8 cellular contexts compared by ENCODE assay signal in the genomic region with DNA sequence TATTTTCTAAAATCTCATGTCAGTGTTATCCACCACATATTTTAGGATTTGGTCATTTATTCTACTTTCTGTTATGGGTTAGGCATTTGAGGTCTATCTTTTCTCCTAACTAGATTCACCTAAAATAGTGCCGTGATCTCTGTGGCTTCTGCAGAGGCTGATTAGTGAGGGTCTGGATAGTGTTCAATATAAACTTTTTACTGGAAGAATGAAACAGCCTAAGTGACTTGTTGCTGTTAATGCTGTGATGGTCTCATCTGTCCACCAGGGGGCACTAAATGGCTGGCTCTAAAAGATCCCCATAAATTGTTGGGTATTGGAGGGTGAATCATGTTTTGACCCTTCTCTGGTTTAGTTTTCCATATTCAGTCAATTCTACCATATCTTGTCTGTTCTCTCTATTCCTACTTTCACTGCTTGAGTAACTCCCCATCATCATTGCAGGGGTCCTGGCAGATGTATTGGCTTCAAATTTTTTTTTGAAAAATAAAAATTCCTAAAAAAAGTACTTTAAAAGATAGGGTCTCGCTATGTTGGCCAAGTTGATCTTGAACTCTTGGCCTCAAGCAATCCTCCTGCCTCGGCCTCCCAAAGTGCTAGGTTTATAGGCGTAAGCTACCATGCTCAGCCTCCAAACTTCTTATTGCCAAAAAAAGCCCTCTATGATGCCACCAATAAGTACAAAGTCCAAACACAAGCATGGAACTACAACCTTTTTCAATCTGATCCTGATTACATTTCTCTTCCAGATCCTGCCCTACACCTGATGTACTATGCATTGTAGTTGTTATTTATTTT. TPM values are rescaled to one million over a fixed set of nuclear protein-coding genes. Genes with fewer than 3 reads are reported as not detected.
DNase-seq lines count a peak whose midpoint lies in the region; ATAC-seq and TF ChIP-seq lines count a peak whose summit lies in the region.

No MANE protein-coding gene starts in this region.

- no peaks in the 10 kb centered on the region for H3K27me3 Mint-ChIP-seq in activated T-cell treated with anti-CD3 and anti-CD28 coated beads, Interleukin-2, amount 50 U/mL, for 72 hours (ENCODE audit: low read depth)
- no peaks in the 10 kb centered on the region for H3K27me3 Mint-ChIP-seq in type B pancreatic cell

- H3K27ac Mint-ChIP-seq in activated T-cell treated with anti-CD3 and anti-CD28 coated beads, Interleukin-2, amount 50 U/mL, for 72 hours, result no peak overlapping the region
- no peak overlapping the region for H3K27ac Mint-ChIP-seq in type B pancreatic cell

- H3K27ac ChIP-seq in Panc1 (ENCODE audit: low read length), result no peak overlapping the region

- DNase-seq in ELF-1 (ENCODE audit: low read depth, low spot score), result peak; percentile 43
- DNase-seq in KG1 (lab: John Stamatoyannopoulos, UW), result peak; percentile 46
- peak; percentile 39 for DNase-seq in Panc1 (ENCODE audit: low read depth, low spot score)
- DNase-seq in activated T-cell treated with anti-CD3 and anti-CD28 coated beads, Interleukin-2, amount 50 U/mL, for 72 hours, result peak; percentile 66 to 70
- DNase-seq in fibroblast of the aortic adventitia (ENCODE audit: low read depth), result peak; percentile 87
- peak in 47 of 56 donors; percentile 9 to 91 (median 50) for DNase-seq in nucleus accumbens (lab: John Stamatoyannopoulos, UW)
- DNase-seq in type B pancreatic cell (ENCODE audit: extremely low spot score, unreplicated experiment), result peak; percentile 69

- H3K4me1 ChIP-seq in Panc1 (ENCODE audit: control insufficient read depth, insufficient read depth, low read length), result peaks cover 3% of the 10 kb centered on the region

- TF ChIP-seq CTCF in Panc1 (IDR thresholded peaks at IDR 0.05) (peak; percentile 80), fibroblast of the aortic adventitia (IDR thresholded peaks at IDR 0.05; ENCODE audit: insufficient read depth, low read length) (peak; percentile 87), type B pancreatic cell (conservative IDR thresholded peaks at IDR 0.05) (peak; percentile 95)

- intact Hi-C loops in Panc1 (cut with micrococcal nuclease; ENCODE audit: unreplicated experiment), result loop anchor here (5.0 to 10.0 kb wide), 3 partner anchors 54 to 227 kb away; partner anchors contain the start of genes THTPA and ZFHX2

- CTCF ChIA-PET in Panc1 (lab: Charles Lee), result interaction anchor here (1.2 kb wide), 1 partner anchor 32 kb away, joined by 4 read pairs; no protein-coding TSS in a partner anchor

- H3K4me3 ChIP-seq in Panc1 (ENCODE audit: low read depth in 2 of 2, low read length in 2 of 2), result no peak overlapping the region
- no peak overlapping the region for H3K4me3 ChIP-seq in fibroblast of the aortic adventitia (ENCODE audit: low read depth, low read length)

- no peaks in the 10 kb centered on the region for H3K27me3 ChIP-seq in Panc1 (ENCODE audit: control insufficient read depth, insufficient read depth, low read length)

- peaks cover 4% of the 10 kb centered on the region in 2 donors for H3K36me3 Mint-ChIP-seq in activated T-cell treated with anti-CD3 and anti-CD28 coated beads, Interleukin-2, amount 50 U/mL, for 72 hours (ENCODE audit: insufficient read depth in 2 of 2)
- H3K36me3 Mint-ChIP-seq in type B pancreatic cell, result peaks cover 8% of the 10 kb centered on the region

- peaks cover 13% of the 10 kb centered on the region for H3K4me1 Mint-ChIP-seq in activated T-cell treated with anti-CD3 and anti-CD28 coated beads, Interleukin-2, amount 50 U/mL, for 72 hours (ENCODE audit: low read depth)
- peaks cover 9% of the 10 kb centered on the region for H3K4me1 Mint-ChIP-seq in type B pancreatic cell (ENCODE audit: unreplicated experiment)

- no peak overlapping the region for H3K4me3 Mint-ChIP-seq in activated T-cell treated with anti-CD3 and anti-CD28 coated beads, Interleukin-2, amount 50 U/mL, for 72 hours
- H3K4me3 Mint-ChIP-seq in type B pancreatic cell, result no peak overlapping the region

- ATAC-seq in Panc1 (peak; percentile 86), HG03097 (IDR thresholded peaks at IDR 0.05; ENCODE audit: low FRiP score, unreplicated experiment) (no peak)
- ATAC-seq in activated T-cell treated with anti-CD3 and anti-CD28 coated beads, Interleukin-2, amount 50 U/mL, for 72 hours (replicated peaks in 1 of 2), result peak; percentile 75 to 82

- H3K9me3 ChIP-seq in Panc1 (ENCODE audit: control insufficient read depth, insufficient read depth, low read depth, low read length), result no peaks in the 10 kb centered on the region

- in situ Hi-C loops in Panc1 (cut with HindIII; ENCODE audit: low pct_unique_long_range_greater_than_20kb, low sequenced_read_pairs), result no loop called here

- H3K9me3 Mint-ChIP-seq in activated T-cell treated with anti-CD3 and anti-CD28 coated beads, Interleukin-2, amount 50 U/mL, for 72 hours, result no peaks in the 10 kb centered on the region
- no peaks in the 10 kb centered on the region for H3K9me3 Mint-ChIP-seq in type B pancreatic cell

- POLR2A ChIA-PET in Panc1 (lab: Charles Lee), result no interaction called here

- BruUV-seq in Panc1 (replicated peaks; lab: Mats Ljungman, UMichigan), result no TSS peak

- H3K36me3 ChIP-seq in Panc1 (ENCODE audit: control insufficient read depth, insufficient read depth, low read length), result peaks cover 11% of the 10 kb centered on the region

RNA-seq across cellular contexts. Expression of gene PABPN1, which starts 6.9 kb away (rescaled TPM):
- total RNA-seq in Panc1 (2021; ENCODE audit: unreplicated experiment) (159 TPM), fibroblast of the aortic adventitia (ENCODE audit: low replicate concordance) (44.8 and 53.4 TPM in 2 replicates), type B pancreatic cell (ENCODE audit: low replicate concordance) (202 and 337 TPM in 2 replicates)
- 138 TPM for polyA plus RNA-seq in Panc1 (2012; ENCODE audit: insufficient read length)
- 100 to 1,000 TPM; 188 to 189 TPM for total RNA-seq in activated T-cell treated with anti-CD3 and anti-CD28 coated beads, Interleukin-2, amount 50 U/mL, for 72 hours

RNA-seq across cellular contexts. Expression of gene BCL2L2, which starts 21.5 kb away (rescaled TPM):
- total RNA-seq in Panc1 (2021; ENCODE audit: unreplicated experiment), result 18.9 TPM
- 27.7 TPM for polyA plus RNA-seq in Panc1 (2012; ENCODE audit: insufficient read length)
- total RNA-seq in activated T-cell treated with anti-CD3 and anti-CD28 coated beads, Interleukin-2, amount 50 U/mL, for 72 hours, result 1 to 10 TPM; 2.7 to 3.2 TPM
- total RNA-seq in fibroblast of the aortic adventitia (ENCODE audit: low replicate concordance), result 18.5 and 19.9 TPM in 2 replicates
- total RNA-seq in type B pancreatic cell (ENCODE audit: low replicate concordance), result 21.0 and 22.5 TPM in 2 replicates

RNA-seq across cellular contexts. Expression of gene SLC22A17, which starts 24.5 kb away (rescaled TPM):
- 3.2 TPM for total RNA-seq in Panc1 (2021; ENCODE audit: unreplicated experiment)
- 3.3 TPM for polyA plus RNA-seq in Panc1 (2012; ENCODE audit: insufficient read length)
- 1 to 10 TPM; 6.3 to 8.6 TPM for total RNA-seq in activated T-cell treated with anti-CD3 and anti-CD28 coated beads, Interleukin-2, amount 50 U/mL, for 72 hours
- total RNA-seq in fibroblast of the aortic adventitia (ENCODE audit: low replicate concordance), result 9.6 and 13.4 TPM in 2 replicates
- 16.8 and 52.5 TPM in 2 replicates for total RNA-seq in type B pancreatic cell (ENCODE audit: low replicate concordance)

RNA-seq across cellular contexts. Expression of gene PPP1R3E, which starts 25.5 kb away (rescaled TPM):
- 8.8 TPM for total RNA-seq in Panc1 (2021; ENCODE audit: unreplicated experiment)
- polyA plus RNA-seq in Panc1 (2012; ENCODE audit: insufficient read length), result 2.8 TPM
- total RNA-seq in activated T-cell treated with anti-CD3 and anti-CD28 coated beads, Interleukin-2, amount 50 U/mL, for 72 hours, result 10 to 100 TPM; 30.2 to 37.4 TPM
- 6.6 and 10.9 TPM in 2 replicates for total RNA-seq in fibroblast of the aortic adventitia (ENCODE audit: low replicate concordance)
- 10.1 and 16.7 TPM in 2 replicates for total RNA-seq in type B pancreatic cell (ENCODE audit: low replicate concordance)

RNA-seq across cellular contexts. Expression of gene EFS, which starts 36.8 kb away (rescaled TPM):
- total RNA-seq in Panc1 (2021; ENCODE audit: unreplicated experiment), result not detected
- polyA plus RNA-seq in Panc1 (2012; ENCODE audit: insufficient read length), result not detected
- total RNA-seq in activated T-cell treated with anti-CD3 and anti-CD28 coated beads, Interleukin-2, amount 50 U/mL, for 72 hours, result under 1 TPM in 1 of 2 donors, not detected in 1; 0.19 TPM
- 4.6 and 10.8 TPM in 2 replicates for total RNA-seq in fibroblast of the aortic adventitia (ENCODE audit: low replicate concordance)
- total RNA-seq in type B pancreatic cell (ENCODE audit: low replicate concordance), result 41.0 and 59.3 TPM in 2 replicates
